In the genomic region with DNA sequence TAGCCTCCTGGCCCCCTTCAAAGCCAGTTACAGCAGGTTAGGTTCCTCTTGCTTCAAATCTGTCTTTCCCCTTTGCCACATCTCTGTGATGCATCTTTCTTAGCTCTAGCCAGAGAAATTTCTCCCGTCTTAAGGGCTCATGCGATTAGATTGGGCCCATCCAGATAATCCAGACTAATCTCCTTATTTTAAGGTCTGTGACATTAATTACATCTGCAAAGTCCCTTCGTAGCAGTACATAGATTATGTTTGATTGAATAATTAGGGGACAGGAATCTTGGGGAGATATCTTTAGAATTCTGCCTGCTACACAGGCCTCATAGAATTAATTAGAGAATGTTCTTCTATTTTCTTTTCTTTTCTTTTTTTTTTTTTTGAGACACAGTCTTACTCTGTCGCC, we compare ENCODE assay signal across 7 cellular contexts.
"Had no signal": no experiment of that assay in that cellular context is flagged by ENCODE, and none has a peak within 500 bp of the region (broad histone marks: within the 10 kb centered on the region; RNA-seq: fewer than 3 reads in every experiment).

No MANE protein-coding gene starts in this region.

- H3K4me2 ChIP-seq: GM23338 had no signal

- ATAC-seq: GM23338, HepG2, K562 had no signal

- H2AFZ ChIP-seq: GM23338 had no signal

- H3K4me3 ChIP-seq: GM23338, K562 had no signal

- H3K4me1 Mint-ChIP-seq: GM23338, H9 had no signal

- DNase-seq: H9, HCEC 1CT, IMR-90 had no signal

- H3K4me3 Mint-ChIP-seq: GM23338, H9 had no signal

- H3K27ac ChIP-seq: HL-60 had no signal

- H3K27ac Mint-ChIP-seq: GM23338, H9 had no signal
